Comparison of ENCODE assay signal across 23 cellular contexts in genomic region chr2:72293620-72294019, GRCh38.
DNase-seq lines count a peak whose midpoint lies in the region; ATAC-seq and TF ChIP-seq lines count a peak whose summit lies in the region.
"Had no signal": no experiment of that assay in that cellular context is flagged by ENCODE, and none has a peak within 500 bp of the region (broad histone marks: within the 10 kb centered on the region; RNA-seq: fewer than 3 reads in every experiment).

No MANE protein-coding gene starts in this region.

- POLR2A ChIA-PET in PC-3 (lab: Charles Lee; ENCODE audit: unreplicated experiment): no interaction called here

- no peak overlapping the region for H4K91ac ChIP-seq in H9 (ENCODE audit: insufficient read length, low read depth, low read length)

- H3K9me3 ChIP-seq in PC-3 (ENCODE audit: low read length): no peaks in the 10 kb centered on the region
- no peaks in the 10 kb centered on the region for H3K9me3 ChIP-seq in transverse colon
- no peaks in the 10 kb centered on the region for H3K9me3 ChIP-seq in T-helper 17 cell (ENCODE audit: control insufficient read depth, low read length, poor library complexity, severe bottlenecking)
- no peaks in the 10 kb centered on the region for H3K9me3 ChIP-seq in H9 (ENCODE audit: control insufficient read depth, low read depth, low read length)
- H3K9me3 ChIP-seq: adrenal gland, stomach had no signal

- no peaks in the 10 kb centered on the region for H3K9me2 ChIP-seq in PC-3 (replicated peaks; ENCODE audit: low read length)

- H3K23me2 ChIP-seq in H9 (ENCODE audit: insufficient read length, low read depth, low read length, poor library complexity, severe bottlenecking): no peaks in the 10 kb centered on the region

- H3K4me3 ChIP-seq in AG10803 (ENCODE audit: low read length) (no peak overlapping the region), PC-3 (ENCODE audit: low read length) (no peak overlapping the region), choroid plexus epithelial cell (ENCODE audit: low read depth, low read length) (no peak overlapping the region), transverse colon (no peak overlapping the region)
- H3K4me3 ChIP-seq: adrenal gland, cardiac muscle cell, GM23338, stomach had no signal

- peak; percentile 9 for DNase-seq in AG10803 (ENCODE audit: low read depth)
- peak; percentile 57 for DNase-seq in PC-3
- peak; percentile 47 for DNase-seq in choroid plexus epithelial cell (ENCODE audit: low read depth)
- peak; percentile 64 for DNase-seq in iris pigment epithelial cell (ENCODE audit: low read depth)
- DNase-seq in transverse colon: no peak
- DNase-seq in T-helper 17 cell: no peak
- no peak for DNase-seq in H9
- DNase-seq: activated CD4-positive, alpha-beta memory T cell treated with anti-CD3 and anti-CD28 coated beads, Interleukin-2, amount 10 ng/mL, durations not matched to agents 7 days and 5 days; activated gamma-delta T cell; adrenal gland; DND-41; glutamatergic neuron; NCI-H1417 treated with DMSO at 0.1 percent for 48 hours; NCI-H2107; nucleus accumbens; retina; RPMI8226; stomach; trophoblast cell had no signal

- TF ChIP-seq POLR2A in transverse colon (IDR thresholded peaks at IDR 0.05): no peak

- H3K4ac ChIP-seq in H9 (ENCODE audit: low read depth, low read length): no peak overlapping the region

- peak overlapping the region; percentile 57 for H3K4me2 ChIP-seq in PC-3 (ENCODE audit: low read length)
- no peak overlapping the region for H3K4me2 ChIP-seq in H9 (ENCODE audit: insufficient read depth, insufficient read length, low read length)
- H3K4me2 ChIP-seq: GM23338 had no signal

- H3F3A ChIP-seq in PC-3 (ENCODE audit: low read length, unreplicated experiment): no peaks in the 10 kb centered on the region

- no peak overlapping the region for H3K27ac ChIP-seq in PC-3 (ENCODE audit: low read length)
- no peak overlapping the region for H3K27ac ChIP-seq in transverse colon
- H3K27ac ChIP-seq in H9 (ENCODE audit: insufficient read length, low read depth, low read length): no peak overlapping the region
- H3K27ac ChIP-seq: adrenal gland, cardiac muscle cell, stomach had no signal

- no peak overlapping the region for H3K14ac ChIP-seq in H9 (ENCODE audit: insufficient read depth, low read length)

- no peak overlapping the region for H2BK12ac ChIP-seq in H9 (ENCODE audit: insufficient read length, low read depth, low read length)

- TF ChIP-seq EP300 in transverse colon (IDR thresholded peaks at IDR 0.05; ENCODE audit: low read depth): no peak

- no peak overlapping the region for H2BK120ac ChIP-seq in H9 (ENCODE audit: low read depth, low read length, poor library complexity, severe bottlenecking)

- H3K23ac ChIP-seq in H9 (ENCODE audit: insufficient read length, low read depth, low read length): no peak overlapping the region

- H3K4me1 ChIP-seq in PC-3 (ENCODE audit: insufficient read depth, low read length) (peaks cover 30% of the 10 kb centered on the region), transverse colon (no peaks in the 10 kb centered on the region), H9 (ENCODE audit: insufficient read depth, low read length) (no peaks in the 10 kb centered on the region)
- H3K4me1 ChIP-seq: stomach had no signal

- H3K36me3 ChIP-seq in PC-3 (ENCODE audit: low read depth, low read length) (no peaks in the 10 kb centered on the region), transverse colon (no peaks in the 10 kb centered on the region)
- H3K36me3 ChIP-seq: adrenal gland, cardiac muscle cell, stomach had no signal

- no peak overlapping the region for H2BK15ac ChIP-seq in H9 (ENCODE audit: low read depth, low read length)

- 44 to 79% methylated on average over 1 of the region's 1 CpG for WGBS in transverse colon (ENCODE audit: low coverage in 1 of 2), 2 donors
- WGBS in H9 (ENCODE audit: extremely low coverage, insufficient read length, low lambda C conversion rate): no CpG with 5 or more reads among the region's 1 CpG

- no peaks in the 10 kb centered on the region for H3K27me3 ChIP-seq in PC-3 (ENCODE audit: low read length)
- H3K27me3 ChIP-seq in transverse colon: no peaks in the 10 kb centered on the region
- H3K27me3 ChIP-seq in H9 (ENCODE audit: insufficient read depth, low read length): no peaks in the 10 kb centered on the region
- H3K27me3 ChIP-seq: adrenal gland, cardiac muscle cell, stomach had no signal

- H2BK5ac ChIP-seq in H9 (ENCODE audit: insufficient read length, low read length): no peak overlapping the region

- H3T11ph ChIP-seq in H9 (ENCODE audit: low read length): no peak overlapping the region

- no peak overlapping the region for H4K8ac ChIP-seq in H9 (replicated peaks; ENCODE audit: insufficient read length, low read depth, low read length)

- H3K4me3 Mint-ChIP-seq in T-helper 17 cell (no peak overlapping the region), H9 (no peak overlapping the region)
- H3K4me3 Mint-ChIP-seq: activated CD4-positive, alpha-beta memory T cell treated with anti-CD3 and anti-CD28 coated beads, Interleukin-2, amount 10 ng/mL, durations not matched to agents 7 days and 5 days; GM23338; memory B cell had no signal

- H3K4me1 Mint-ChIP-seq in T-helper 17 cell: peaks cover 2% of the 10 kb centered on the region
- peaks cover 0 to 3% of the 10 kb centered on the region in 2 experiments; a peak in 1 of 4 replicates for H3K4me1 Mint-ChIP-seq in H9
- H3K4me1 Mint-ChIP-seq: activated CD4-positive, alpha-beta memory T cell treated with anti-CD3 and anti-CD28 coated beads, Interleukin-2, amount 10 ng/mL, durations not matched to agents 7 days and 5 days; GM23338 had no signal

- H2BK20ac ChIP-seq in H9 (ENCODE audit: low read depth, low read length, poor library complexity, severe bottlenecking): no peak overlapping the region

- TF ChIP-seq CTCF in AG10803 (conservative IDR thresholded peaks at IDR 0.05; ENCODE audit: low read length) (no peak), PC-3 (conservative IDR thresholded peaks at IDR 0.05; ENCODE audit: low read depth, low read length) (no peak), choroid plexus epithelial cell (conservative IDR thresholded peaks at IDR 0.05; ENCODE audit: low read depth, low read length) (no peak), transverse colon (IDR thresholded peaks at IDR 0.05) (no peak), H9 (conservative IDR thresholded peaks at IDR 0.05) (no peak)

- H4K5ac ChIP-seq in H9 (ENCODE audit: insufficient read length, low read depth, low read length): no peak overlapping the region

- H3K79me1 ChIP-seq in H9 (ENCODE audit: insufficient read depth, low read depth, low read length, poor library complexity, severe bottlenecking): no peaks in the 10 kb centered on the region

- H3K9me3 Mint-ChIP-seq in H9: no peaks in the 10 kb centered on the region
- H3K9me3 Mint-ChIP-seq: activated CD4-positive, alpha-beta memory T cell treated with anti-CD3 and anti-CD28 coated beads, Interleukin-2, amount 10 ng/mL, durations not matched to agents 7 days and 5 days; GM23338 had no signal

- H3K36me3 Mint-ChIP-seq in T-helper 17 cell (ENCODE audit: low read depth) (no peaks in the 10 kb centered on the region), H9 (ENCODE audit: insufficient read depth in 1 of 3, low read depth in 3 of 3) (peaks cover 0 to 2% (median 0%) of the 10 kb centered on the region in 3 experiments; a peak in 1 of 7 replicates)
- H3K36me3 Mint-ChIP-seq: memory B cell had no signal

- no peak overlapping the region for H3K56ac ChIP-seq in H9 (ENCODE audit: insufficient read length, low read depth, low read length)

- H3K79me2 ChIP-seq in PC-3 (ENCODE audit: low read length) (no peaks in the 10 kb centered on the region), H9 (ENCODE audit: insufficient read depth, low read length) (no peaks in the 10 kb centered on the region)

- H2AK5ac ChIP-seq in H9 (ENCODE audit: insufficient read length, low read length): no peak overlapping the region

- H3K18ac ChIP-seq in H9 (ENCODE audit: insufficient read length, low read depth, low read length): no peak overlapping the region

- H3K27me3 Mint-ChIP-seq in T-helper 17 cell (no peaks in the 10 kb centered on the region), H9 (ENCODE audit: low read depth) (no peaks in the 10 kb centered on the region)
- H3K27me3 Mint-ChIP-seq: activated CD4-positive, alpha-beta memory T cell treated with anti-CD3 and anti-CD28 coated beads, Interleukin-2, amount 10 ng/mL, durations not matched to agents 7 days and 5 days; memory B cell had no signal

- in situ Hi-C loops in transverse colon (cut with MboI; ENCODE audit: low pct_ligation_motif_present in 1 of 4, low pct_unique_long_range_greater_than_20kb in 1 of 4, low sequenced_read_pairs in 3 of 4): no loop called here

- H3K9ac ChIP-seq in PC-3 (ENCODE audit: low read length) (no peak overlapping the region), H9 (ENCODE audit: extremely low read depth, insufficient read length, low read length) (no peak overlapping the region)

- H4K20me1 ChIP-seq in PC-3 (ENCODE audit: low read length): no peaks in the 10 kb centered on the region
- no peaks in the 10 kb centered on the region for H4K20me1 ChIP-seq in H9 (ENCODE audit: control insufficient read depth, insufficient read depth, insufficient read length)

- CTCF ChIA-PET in PC-3 (lab: Charles Lee): no interaction called here

- no peak overlapping the region for H2AFZ ChIP-seq in PC-3 (ENCODE audit: low read length)
- H2AFZ ChIP-seq in H9 (ENCODE audit: low read length): no peak overlapping the region
- H2AFZ ChIP-seq: GM23338 had no signal

- BruUV-seq in PC-3 (replicated peaks; lab: Mats Ljungman, UMichigan): no TSS peak

- intact Hi-C loops in PC-3 (cut with micrococcal nuclease): loop anchor here (5.0 kb wide), 1 partner anchor 56 kb away; no protein-coding TSS in a partner anchor
- intact Hi-C loops in transverse colon (cut with DNase I; ENCODE audit: low total_unique reads): no loop called here

- H3K27ac Mint-ChIP-seq in T-helper 17 cell: no peak overlapping the region
- no peak overlapping the region for H3K27ac Mint-ChIP-seq in H9
- H3K27ac Mint-ChIP-seq: activated CD4-positive, alpha-beta memory T cell treated with anti-CD3 and anti-CD28 coated beads, Interleukin-2, amount 10 ng/mL, durations not matched to agents 7 days and 5 days; GM23338; memory B cell had no signal

- ATAC-seq in PC-3 (peak; percentile 43), GM18520 (IDR thresholded peaks at IDR 0.05; ENCODE audit: unreplicated experiment) (no peak), T-helper 17 cell (no peak)
- ATAC-seq: GM23338 had no signal

Comparison
In these comparisons a context has a peak if more than half of its experiments do, and no peak if none do; other contexts are left out.
1. DNase-seq: peak in AG10803 (single experiment), PC-3 (single experiment), choroid plexus epithelial cell (single experiment) and iris pigment epithelial cell (single experiment); none in transverse colon (single experiment), T-helper 17 cell (0 of 3) and H9 (single experiment).